11 cellular contexts compared by ENCODE assay signal in the genomic region with DNA sequence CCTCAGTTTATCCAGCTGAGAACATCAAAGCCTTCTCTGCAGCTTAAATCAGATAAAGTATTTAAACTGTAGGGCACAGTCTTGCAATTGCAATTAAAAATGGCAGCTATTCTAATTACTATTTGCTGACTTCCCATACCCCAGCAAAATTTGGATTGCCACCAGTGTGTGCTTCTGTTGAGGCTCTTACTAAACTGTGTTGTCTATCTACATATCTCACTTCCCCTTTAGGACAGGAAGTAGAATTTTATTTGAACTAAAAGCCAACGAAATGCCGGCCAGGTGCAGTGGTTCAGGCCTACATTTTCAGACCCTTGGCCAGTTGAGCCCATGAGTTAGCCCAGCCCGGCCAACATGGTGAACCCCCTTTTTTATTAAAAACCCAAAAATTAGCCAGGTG. TPM values are rescaled to one million over a fixed set of nuclear protein-coding genes. Genes with fewer than 3 reads are reported as not detected.
DNase-seq lines count a peak whose midpoint lies in the region; ATAC-seq lines count a peak whose summit lies in the region.
"Had no signal": no experiment of that assay in that cellular context is flagged by ENCODE, and none has a peak within 500 bp of the region (broad histone marks: within the 10 kb centered on the region; RNA-seq: fewer than 3 reads in every experiment).

No MANE protein-coding gene starts in this region.

- no peak overlapping the region for H2AK5ac ChIP-seq in mesendoderm (ENCODE audit: low read length)

- no peak overlapping the region for H3K9ac ChIP-seq in mesendoderm (ENCODE audit: low read length)

- WGBS in mesendoderm (ENCODE audit: extremely low coverage, insufficient coverage, low lambda C conversion rate), result no CpG with 5 or more reads among the region's 3 CpGs

- H3K56ac ChIP-seq in mesendoderm (ENCODE audit: low read length), result no peak overlapping the region

- no peak overlapping the region for H3K4me2 ChIP-seq in mesendoderm (ENCODE audit: low read length)

- H3K18ac ChIP-seq in mesendoderm (ENCODE audit: low read length), result no peak overlapping the region

- H4K8ac ChIP-seq in mesendoderm (ENCODE audit: low read depth, low read length), result no peak overlapping the region

- H3K79me2 ChIP-seq in mesendoderm (ENCODE audit: control insufficient read depth, insufficient read depth, low read length), result no peaks in the 10 kb centered on the region

- H3K4me1 ChIP-seq in mesendoderm (ENCODE audit: control insufficient read depth, low read depth, low read length), result no peaks in the 10 kb centered on the region

- no peaks in the 10 kb centered on the region for H3K36me3 ChIP-seq in mesendoderm (ENCODE audit: control insufficient read depth, insufficient read depth, low read length)

- no peak overlapping the region for H4K5ac ChIP-seq in mesendoderm (ENCODE audit: low read length)

- H3K27ac ChIP-seq in mesendoderm (ENCODE audit: low read depth, low read length), result no peak overlapping the region

- no peak overlapping the region for H3K4ac ChIP-seq in mesendoderm (ENCODE audit: low read depth, low read length)

- H3K23ac ChIP-seq in mesendoderm (ENCODE audit: low read length), result no peak overlapping the region

- H2BK5ac ChIP-seq in mesendoderm (ENCODE audit: low read length), result no peak overlapping the region

- no peak overlapping the region for H2BK120ac ChIP-seq in mesendoderm (ENCODE audit: low read depth, low read length)

- H3K4me3 ChIP-seq in mesendoderm (ENCODE audit: low read length), result no peak overlapping the region

- H3K79me1 ChIP-seq in mesendoderm (ENCODE audit: low read length), result no peaks in the 10 kb centered on the region

- DNase-seq in SIG-M5 treated with dmso at 0.1 percent for 504 hours (lab: John Stamatoyannopoulos, UW; ENCODE audit: unreplicated experiment) (peak; percentile 19), SIG-M5 (lab: John Stamatoyannopoulos, UW) (no peak), mesendoderm (no peak), SW480 (ENCODE audit: low spot score) (no peak), cerebellum (ENCODE audit: low spot score) (no peak), NCI-H69 (lab: John Stamatoyannopoulos, UW) (no peak)
- DNase-seq: kidney glomerular epithelial cell had no signal

- no peak overlapping the region for H2BK15ac ChIP-seq in mesendoderm (replicated peaks; ENCODE audit: low read depth)

- peak; percentile 92 for ATAC-seq in HG02642 (IDR thresholded peaks at IDR 0.05; ENCODE audit: poor library complexity, unreplicated experiment)
- ATAC-seq in HG03520 (IDR thresholded peaks at IDR 0.05; ENCODE audit: unreplicated experiment), result peak; percentile 98

- no peaks in the 10 kb centered on the region for H3K27me3 ChIP-seq in mesendoderm (ENCODE audit: insufficient read depth, low read length, poor library complexity)

RNA-seq across cellular contexts. Expression of gene SAA4, which starts 7.1 kb away (rescaled TPM):
- polyA plus RNA-seq in mesendoderm (2013, experiment 1 of 2), result not detected
- not detected for polyA plus RNA-seq in mesendoderm (2013, experiment 2 of 2)
- total RNA-seq in cerebellum, result not detected
- total RNA-seq: astrocyte had no signal
- polyA plus RNA-seq: esophagus had no signal

RNA-seq across cellular contexts. Expression of gene SAA2, which starts 19.0 kb away (rescaled TPM):
- polyA plus RNA-seq in mesendoderm (2013, experiment 1 of 2), result not detected
- not detected for polyA plus RNA-seq in mesendoderm (2013, experiment 2 of 2)
- not detected for total RNA-seq in cerebellum
- total RNA-seq: astrocyte had no signal

RNA-seq across cellular contexts. Expression of gene SAA1, which starts 36.6 kb away (rescaled TPM):
- polyA plus RNA-seq in mesendoderm (2013, experiment 1 of 2), result not detected
- polyA plus RNA-seq in mesendoderm (2013, experiment 2 of 2), result not detected
- not detected for total RNA-seq in cerebellum

RNA-seq across cellular contexts. Expression of gene MRGPRX4, which starts 56.9 kb away (rescaled TPM):
- not detected for polyA plus RNA-seq in mesendoderm (2013, experiment 1 of 2)
- polyA plus RNA-seq in mesendoderm (2013, experiment 2 of 2), result not detected
- not detected for total RNA-seq in cerebellum
- total RNA-seq: astrocyte had no signal
- polyA plus RNA-seq: esophagus had no signal
